Comparison of ENCODE assay signal across 1 cellular context in the genomic region with DNA sequence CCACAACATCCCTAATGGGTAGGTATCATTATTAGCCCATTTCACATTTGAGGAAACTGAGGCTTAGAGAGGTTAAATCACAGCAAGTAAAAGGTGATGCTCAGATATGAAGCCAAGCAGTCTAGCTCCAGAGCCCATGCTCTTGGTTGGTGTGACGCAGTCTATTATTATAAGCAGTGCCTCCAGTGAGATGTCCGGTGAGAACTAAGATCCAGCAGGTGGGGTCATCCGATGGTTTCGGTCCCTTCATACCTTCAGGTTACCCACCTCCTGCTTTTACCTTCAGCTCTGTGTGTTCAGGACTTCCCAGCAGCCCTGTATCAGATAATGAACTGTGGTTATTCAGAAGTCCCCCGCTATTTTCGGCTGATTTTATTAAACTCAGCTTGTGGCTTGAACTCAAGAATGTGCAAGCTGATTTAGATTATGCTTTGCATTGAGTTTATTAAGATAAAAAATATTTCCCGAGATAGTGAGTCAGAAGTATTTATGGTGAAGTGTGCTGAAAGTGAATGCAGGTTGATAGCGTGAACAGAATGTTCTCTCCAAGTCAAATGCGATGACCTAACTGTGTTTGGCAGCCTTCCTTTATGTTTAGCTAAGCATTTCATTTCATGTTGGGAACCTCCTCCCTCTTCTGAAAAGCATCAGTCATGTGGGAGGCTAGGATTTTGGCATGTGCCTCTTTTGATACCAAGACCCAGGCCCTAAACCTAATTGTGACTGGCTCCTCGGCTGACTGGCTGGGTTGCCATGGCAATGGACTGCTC.
A peak's percentile ranks its signal among the peaks of the same experiment; 100 is the strongest.
TF ChIP-seq lines count a peak whose summit lies in the region.

No MANE protein-coding gene starts in this region.

TF ChIP-seq in SK-N-SH treated with all-trans-retinoic acid at 6 μM for 48 hours, 23 proteins besides CTCF, POLR2A, EP300 and RAD21 (continued from another document):
- TF ChIP-seq, protein P1, sequence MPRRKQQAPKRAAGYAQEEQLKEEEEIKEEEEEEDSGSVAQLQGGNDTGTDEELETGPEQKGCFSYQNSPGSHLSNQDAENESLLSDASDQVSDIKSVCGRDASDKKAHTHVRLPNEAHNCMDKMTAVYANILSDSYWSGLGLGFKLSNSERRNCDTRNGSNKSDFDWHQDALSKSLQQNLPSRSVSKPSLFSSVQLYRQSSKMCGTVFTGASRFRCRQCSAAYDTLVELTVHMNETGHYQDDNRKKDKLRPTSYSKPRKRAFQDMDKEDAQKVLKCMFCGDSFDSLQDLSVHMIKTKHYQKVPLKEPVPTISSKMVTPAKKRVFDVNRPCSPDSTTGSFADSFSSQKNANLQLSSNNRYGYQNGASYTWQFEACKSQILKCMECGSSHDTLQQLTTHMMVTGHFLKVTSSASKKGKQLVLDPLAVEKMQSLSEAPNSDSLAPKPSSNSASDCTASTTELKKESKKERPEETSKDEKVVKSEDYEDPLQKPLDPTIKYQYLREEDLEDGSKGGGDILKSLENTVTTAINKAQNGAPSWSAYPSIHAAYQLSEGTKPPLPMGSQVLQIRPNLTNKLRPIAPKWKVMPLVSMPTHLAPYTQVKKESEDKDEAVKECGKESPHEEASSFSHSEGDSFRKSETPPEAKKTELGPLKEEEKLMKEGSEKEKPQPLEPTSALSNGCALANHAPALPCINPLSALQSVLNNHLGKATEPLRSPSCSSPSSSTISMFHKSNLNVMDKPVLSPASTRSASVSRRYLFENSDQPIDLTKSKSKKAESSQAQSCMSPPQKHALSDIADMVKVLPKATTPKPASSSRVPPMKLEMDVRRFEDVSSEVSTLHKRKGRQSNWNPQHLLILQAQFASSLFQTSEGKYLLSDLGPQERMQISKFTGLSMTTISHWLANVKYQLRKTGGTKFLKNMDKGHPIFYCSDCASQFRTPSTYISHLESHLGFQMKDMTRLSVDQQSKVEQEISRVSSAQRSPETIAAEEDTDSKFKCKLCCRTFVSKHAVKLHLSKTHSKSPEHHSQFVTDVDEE (CRISPR knock-in tag; IDR thresholded peaks at IDR 0.05): peak; percentile 92
- TF ChIP-seq ZFP30 (CRISPR knock-in tag; IDR thresholded peaks at IDR 0.05): no peak
- peak; percentile 98 for TF ChIP-seq ISL1 (CRISPR knock-in tag; IDR thresholded peaks at IDR 0.05)
- no peak for TF ChIP-seq BACH2 (CRISPR knock-in tag; IDR thresholded peaks at IDR 0.05; ENCODE audit: borderline replicate concordance)
- 0 out of 2 replicates have a peak, but pooled peaks have one; percentile 56 for TF ChIP-seq ZFP3 (CRISPR knock-in tag; IDR thresholded peaks at IDR 0.05)
